In the genomic region with DNA sequence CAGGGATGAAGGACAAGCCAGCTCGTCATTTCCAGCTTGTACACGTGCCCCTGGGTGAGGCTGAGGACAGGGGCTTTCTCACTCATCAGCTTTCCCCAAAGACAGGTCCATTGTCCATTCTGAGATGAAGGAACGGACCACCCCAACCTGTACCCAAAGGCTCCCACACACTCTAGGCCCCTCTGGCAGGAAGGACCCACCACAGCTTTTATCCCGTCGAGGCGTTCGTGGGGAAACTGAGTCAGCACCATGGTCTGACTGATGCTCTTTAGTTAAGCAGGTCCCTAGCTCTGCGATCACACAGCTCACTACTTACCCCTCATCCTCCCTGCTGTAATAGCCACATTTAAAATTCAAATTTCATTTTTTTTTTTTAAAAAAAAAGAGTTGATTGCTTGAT, we compare ENCODE assay signal across 9 cellular contexts.
"Had no signal": no experiment of that assay in that cellular context is flagged by ENCODE, and none has a peak within 500 bp of the region (broad histone marks: within the 10 kb centered on the region; RNA-seq: fewer than 3 reads in every experiment).

No MANE protein-coding gene starts in this region.

- FAIRE-seq: HTR-8/SVneo, K562 had no signal

- H3K4me2 ChIP-seq: GM23338 had no signal

- DNase-seq: H7, HFFc6, IMR-90, KG1 had no signal

- ATAC-seq: GM23338, HCT116, K562 had no signal

- H3K4me1 ChIP-seq: HAP-1 had no signal

- H3K4me3 ChIP-seq: GM23338, HAP-1, K562 had no signal

- H3K36me3 ChIP-seq: HAP-1 had no signal

- H3K9me3 ChIP-seq: HAP-1 had no signal

- H2AFZ ChIP-seq: GM23338 had no signal
